16 cellular contexts compared by ENCODE assay signal in the genomic region with DNA sequence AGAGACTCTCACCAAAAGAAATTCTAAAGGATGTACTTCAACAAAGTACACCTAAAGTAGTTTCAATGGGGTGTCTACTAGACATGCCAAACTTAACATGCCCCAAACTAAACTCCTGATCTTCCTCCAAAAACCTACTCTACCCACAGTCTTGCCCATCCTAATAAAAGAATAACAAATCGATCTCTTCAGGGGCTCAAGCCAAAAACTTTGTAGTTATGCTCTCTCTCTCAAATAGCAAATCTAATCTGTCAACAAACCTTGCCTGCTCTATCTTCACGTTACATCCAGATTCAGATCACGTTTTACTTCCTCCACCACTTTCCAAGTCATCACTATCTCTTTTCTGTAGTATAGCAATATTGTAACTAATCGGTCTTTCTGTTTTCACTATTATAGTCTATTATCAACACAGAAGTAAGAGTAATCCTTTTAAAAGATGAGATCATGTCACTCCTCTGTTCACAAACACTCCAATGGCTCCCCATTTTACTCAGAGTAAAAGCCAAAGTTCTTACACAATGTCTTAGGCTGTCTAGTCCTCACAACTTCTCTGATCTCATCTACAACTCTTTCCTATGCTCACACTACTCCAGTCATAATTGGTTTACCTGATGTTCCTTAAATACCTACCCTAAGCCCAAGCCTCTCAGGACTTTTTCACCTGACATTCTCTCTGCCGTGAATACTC.
DNase-seq lines count a peak whose midpoint lies in the region; ATAC-seq, FAIRE-seq and TF ChIP-seq lines count a peak whose summit lies in the region.
"Had no signal": no experiment of that assay in that cellular context is flagged by ENCODE, and none has a peak within 500 bp of the region (broad histone marks: within the 10 kb centered on the region; RNA-seq: fewer than 3 reads in every experiment).

No MANE protein-coding gene starts in this region.

- H3K4me1 ChIP-seq in keratinocyte (ENCODE audit: control insufficient read depth, extremely low read depth, insufficient read depth, low read length) = peaks cover 53% of the 10 kb centered on the region
- H3K4me1 ChIP-seq in thoracic aorta (ENCODE audit: control insufficient read depth in 1 of 2, low read depth in 2 of 2) = peaks cover 62 to 82% of the 10 kb centered on the region in 2 donors

- POLR2A ChIA-PET in activated CD4-positive, alpha-beta T cell treated with anti-CD3 and anti-CD28 coated beads for 36 hours (lab: Charles Lee) = no interaction called here
- POLR2A ChIA-PET in activated CD8-positive, alpha-beta T cell treated with anti-CD3 and anti-CD28 coated beads, Interleukin-2, amount 10 ng/mL, durations not matched to agents 7 days and 5 days (lab: Charles Lee) = no interaction called here

- peak overlapping the region; percentile 76 for H3K27ac ChIP-seq in keratinocyte (ENCODE audit: control insufficient read depth, insufficient read depth, low read length)
- peak overlapping the region; percentile 83 to 89 for H3K27ac ChIP-seq in thoracic aorta
- H3K27ac ChIP-seq: A549, hepatocyte, KMS-11 had no signal

- peak; percentile 75 for ATAC-seq in activated CD4-positive, alpha-beta T cell treated with anti-CD3 and anti-CD28 coated beads for 36 hours
- ATAC-seq in activated CD8-positive, alpha-beta T cell treated with anti-CD3 and anti-CD28 coated beads, Interleukin-2, amount 10 ng/mL, durations not matched to agents 7 days and 5 days = peak; percentile 39
- ATAC-seq in thoracic aorta (ENCODE audit: insufficient number of reproducible peaks, low FRiP score, low read depth) (no peak), GM18502 (IDR thresholded peaks at IDR 0.05; ENCODE audit: poor library complexity, unreplicated experiment) (no peak)

- H3K4me3 Mint-ChIP-seq in activated CD4-positive, alpha-beta T cell treated with anti-CD3 and anti-CD28 coated beads for 36 hours = no peak overlapping the region
- H3K4me3 Mint-ChIP-seq in activated CD8-positive, alpha-beta T cell treated with anti-CD3 and anti-CD28 coated beads, Interleukin-2, amount 10 ng/mL, durations not matched to agents 7 days and 5 days = no peak overlapping the region
- H3K4me3 Mint-ChIP-seq: HFFc6, type B pancreatic cell had no signal

- H3K4me3 ChIP-seq in keratinocyte (ENCODE audit: control insufficient read depth in 2 of 3, extremely low read depth in 1 of 3, insufficient read depth in 2 of 3, low read depth in 1 of 3, low read length in 3 of 3) (peak overlapping the region in 2 of 3 experiments; percentile 58 to 59), thoracic aorta (no peak overlapping the region)
- H3K4me3 ChIP-seq: A549, hepatocyte had no signal

- no peaks in the 10 kb centered on the region for H3K27me3 Mint-ChIP-seq in activated CD4-positive, alpha-beta T cell treated with anti-CD3 and anti-CD28 coated beads for 36 hours
- no peaks in the 10 kb centered on the region for H3K27me3 Mint-ChIP-seq in activated CD8-positive, alpha-beta T cell treated with anti-CD3 and anti-CD28 coated beads, Interleukin-2, amount 10 ng/mL, durations not matched to agents 7 days and 5 days (ENCODE audit: low read depth)
- H3K27me3 Mint-ChIP-seq: type B pancreatic cell had no signal

- peak overlapping the region; percentile 77 for H2AFZ ChIP-seq in keratinocyte (ENCODE audit: control insufficient read depth, low read length)
- H2AFZ ChIP-seq: hepatocyte had no signal

- TF ChIP-seq CTCF in keratinocyte (optimal IDR thresholded peaks at IDR 0.05 in 1 of 3, IDR thresholded peaks at IDR 0.05 in 1 of 3, conservative IDR thresholded peaks at IDR 0.05 in 1 of 3; ENCODE audit: extremely low read depth in 1 of 3, insufficient read depth in 2 of 3, low read length in 3 of 3) (no peak), thoracic aorta (IDR thresholded peaks at IDR 0.05) (no peak)

- peaks cover 0 to 3% of the 10 kb centered on the region in 2 experiments for H3K36me3 ChIP-seq in keratinocyte (ENCODE audit: control insufficient read depth in 2 of 2, extremely low read depth in 1 of 2, insufficient read depth in 2 of 2, low read length in 2 of 2)
- H3K36me3 ChIP-seq in thoracic aorta = no peaks in the 10 kb centered on the region

- intact Hi-C loops in activated CD4-positive, alpha-beta T cell treated with anti-CD3 and anti-CD28 coated beads for 36 hours (cut with DNase I, micrococcal nuclease) = no loop called here

- no peaks in the 10 kb centered on the region for H3K9me3 ChIP-seq in keratinocyte (ENCODE audit: control insufficient read depth, low read depth, low read length)
- no peaks in the 10 kb centered on the region for H3K9me3 ChIP-seq in thoracic aorta
- H3K9me3 ChIP-seq: A549 had no signal

- H3K9me3 Mint-ChIP-seq in activated CD4-positive, alpha-beta T cell treated with anti-CD3 and anti-CD28 coated beads for 36 hours (ENCODE audit: low read depth) = no peaks in the 10 kb centered on the region
- H3K9me3 Mint-ChIP-seq in activated CD8-positive, alpha-beta T cell treated with anti-CD3 and anti-CD28 coated beads, Interleukin-2, amount 10 ng/mL, durations not matched to agents 7 days and 5 days (ENCODE audit: insufficient read depth) = no peaks in the 10 kb centered on the region
- H3K9me3 Mint-ChIP-seq: HFFc6, type B pancreatic cell had no signal

- DNase-seq in activated CD4-positive, alpha-beta T cell treated with anti-CD3 and anti-CD28 coated beads for 36 hours = no peak
- DNase-seq in activated CD4-positive, alpha-beta T cell treated with anti-CD3 and anti-CD28 coated beads, Interleukin-2, amount 50 U/mL, for 48 hours = no peak
- no peak for DNase-seq in activated CD8-positive, alpha-beta T cell treated with anti-CD3 and anti-CD28 coated beads, Interleukin-2, amount 10 ng/mL, durations not matched to agents 7 days and 5 days
- DNase-seq in keratinocyte (ENCODE audit: low read depth, low spot score) = no peak
- DNase-seq in thoracic aorta (ENCODE audit: low spot score) = no peak
- DNase-seq in NK-92 treated with Interleukin-12 subunit alpha and Interleukin-12 subunit beta, amount 100 ng/mL, for 24 hours (lab: John Stamatoyannopoulos, UW) = no peak
- DNase-seq in kidney tubule cell (ENCODE audit: low spot score) = no peak
- DNase-seq: DMS 273 treated with DMSO at 0.1 percent for 48 hours; effector memory CD4-positive, alpha-beta T cell; HFFc6; retina had no signal

- peaks cover 39% of the 10 kb centered on the region for H3K4me1 Mint-ChIP-seq in activated CD4-positive, alpha-beta T cell treated with anti-CD3 and anti-CD28 coated beads for 36 hours
- H3K4me1 Mint-ChIP-seq in activated CD8-positive, alpha-beta T cell treated with anti-CD3 and anti-CD28 coated beads, Interleukin-2, amount 10 ng/mL, durations not matched to agents 7 days and 5 days (ENCODE audit: low read depth) = no peaks in the 10 kb centered on the region

- peaks cover 6% of the 10 kb centered on the region for H3K79me2 ChIP-seq in keratinocyte (ENCODE audit: control insufficient read depth, insufficient read depth, low read length)
- H3K79me2 ChIP-seq: hepatocyte had no signal

- peak; percentile 73 for FAIRE-seq in keratinocyte (lab: Jason Lieb, UNC)
- FAIRE-seq: A549 had no signal

- CTCF ChIA-PET in activated CD4-positive, alpha-beta T cell treated with anti-CD3 and anti-CD28 coated beads for 36 hours (lab: Charles Lee) = no interaction called here
- CTCF ChIA-PET in activated CD8-positive, alpha-beta T cell treated with anti-CD3 and anti-CD28 coated beads, Interleukin-2, amount 10 ng/mL, durations not matched to agents 7 days and 5 days (lab: Charles Lee) = no interaction called here

- H3K4me2 ChIP-seq in keratinocyte (ENCODE audit: control insufficient read depth, extremely low read depth, insufficient read depth, low read depth, low read length) = peak overlapping the region; percentile 96
- H3K4me2 ChIP-seq: A549, hepatocyte, KMS-11 had no signal

- H4K20me1 ChIP-seq in keratinocyte (ENCODE audit: control insufficient read depth, extremely low read depth, insufficient read depth, low read length) = no peaks in the 10 kb centered on the region

- no peaks in the 10 kb centered on the region for H3K9me1 ChIP-seq in keratinocyte (ENCODE audit: control insufficient read depth, extremely low read depth, insufficient read depth, low read length)

- dilution Hi-C loops in keratinocyte (cut with MboI; ENCODE audit: extremely low pct_ligation_motif_present, low sequenced_read_pairs) = no loop called here

- H3K27me3 ChIP-seq in keratinocyte (ENCODE audit: control insufficient read depth, extremely low read depth, insufficient read depth, low read length) = no peaks in the 10 kb centered on the region
- H3K27me3 ChIP-seq in thoracic aorta (replicated peaks; ENCODE audit: insufficient read depth) = no peaks in the 10 kb centered on the region
- H3K27me3 ChIP-seq: hepatocyte had no signal

- H3K9ac ChIP-seq in keratinocyte (ENCODE audit: control insufficient read depth, extremely low read depth, insufficient read depth, low read length) = peak overlapping the region; percentile 67
- H3K9ac ChIP-seq: KMS-11 had no signal

- H3K27ac Mint-ChIP-seq in activated CD4-positive, alpha-beta T cell treated with anti-CD3 and anti-CD28 coated beads for 36 hours = no peak overlapping the region
- no peak overlapping the region for H3K27ac Mint-ChIP-seq in activated CD8-positive, alpha-beta T cell treated with anti-CD3 and anti-CD28 coated beads, Interleukin-2, amount 10 ng/mL, durations not matched to agents 7 days and 5 days
- H3K27ac Mint-ChIP-seq: HFFc6, type B pancreatic cell had no signal

- H3K36me3 Mint-ChIP-seq in activated CD4-positive, alpha-beta T cell treated with anti-CD3 and anti-CD28 coated beads for 36 hours (ENCODE audit: low read depth) = peaks cover 24% of the 10 kb centered on the region
- H3K36me3 Mint-ChIP-seq in activated CD8-positive, alpha-beta T cell treated with anti-CD3 and anti-CD28 coated beads, Interleukin-2, amount 10 ng/mL, durations not matched to agents 7 days and 5 days (ENCODE audit: low read depth) = peaks cover 12% of the 10 kb centered on the region

Comparison
In these comparisons a context has a peak if more than half of its experiments do, and no peak if none do; other contexts are left out.
1. ATAC-seq: peak in activated CD4-positive, alpha-beta T cell treated with anti-CD3 and anti-CD28 coated beads for 36 hours (single experiment) and activated CD8-positive, alpha-beta T cell treated with anti-CD3 and anti-CD28 coated beads, Interleukin-2, amount 10 ng/mL, durations not matched to agents 7 days and 5 days (single experiment); none in thoracic aorta (single experiment) and GM18502 (single experiment).